Comparison of ENCODE assay signal across 29 cellular contexts in genomic region chr3:46888705-46889104, GRCh38. TPM values are rescaled to one million over a fixed set of nuclear protein-coding genes. Genes with fewer than 3 reads are reported as not detected.
"Had no signal": no experiment of that assay in that cellular context is flagged by ENCODE, and none has a peak within 500 bp of the region (broad histone marks: within the 10 kb centered on the region; RNA-seq: fewer than 3 reads in every experiment).

No MANE protein-coding gene starts in this region.

- H3K9me3 Mint-ChIP-seq: activated B cell treated with CpG ODN at 0.5 μM for 24 hours; activated CD4-positive, alpha-beta T cell treated with anti-CD3 and anti-CD28 coated beads, Interleukin-2, amount 10 ng/mL, durations not matched to agents 24 days and 14 days; activated naive CD4-positive, alpha-beta T cell treated with anti-CD3 and anti-CD28 coated beads, Interleukin-2, amount 50 U/mL, for 24 hours; activated T-cell treated with anti-CD3 and anti-CD28 coated beads, Interleukin-2, amount 50 U/mL, for 24 hours; activated T-helper 1 cell treated with anti-CD3 and anti-CD28 coated beads, Interleukin-12 subunit alpha, Interleukin-12 subunit beta, Interleukin-2, Interleukin-4 antibody, amounts not matched to agents 30 ng/mL and 10 ng/mL and 1 ng/mL, durations not matched to agents 14 hours and 24 hours and 36 hours; T-cell had no signal

- FAIRE-seq: TTC549 had no signal

- H3K4me2 ChIP-seq: KMS-11 had no signal

- H3K27ac Mint-ChIP-seq: activated B cell treated with CpG ODN at 0.5 μM for 24 hours; activated CD4-positive, alpha-beta T cell treated with anti-CD3 and anti-CD28 coated beads, Interleukin-2, amount 10 ng/mL, durations not matched to agents 24 days and 14 days; activated CD8-positive, alpha-beta memory T cell treated with anti-CD3 and anti-CD28 coated beads, Interleukin-2, amount 10 ng/mL, durations not matched to agents 7 days and 5 days; activated naive CD4-positive, alpha-beta T cell treated with anti-CD3 and anti-CD28 coated beads, Interleukin-2, amount 50 U/mL, for 24 hours; activated T-cell treated with anti-CD3 and anti-CD28 coated beads, Interleukin-2, amount 50 U/mL, for 24 hours; activated T-helper 1 cell treated with anti-CD3 and anti-CD28 coated beads, Interleukin-12 subunit alpha, Interleukin-12 subunit beta, Interleukin-2, Interleukin-4 antibody, amounts not matched to agents 30 ng/mL and 10 ng/mL and 1 ng/mL, durations not matched to agents 14 hours and 24 hours and 36 hours; T-cell had no signal

- ATAC-seq: activated CD8-positive, alpha-beta memory T cell treated with anti-CD3 and anti-CD28 coated beads, Interleukin-2, amount 10 ng/mL, durations not matched to agents 7 days and 5 days; T-cell had no signal

- H3K27ac ChIP-seq: breast epithelium, KMS-11 had no signal

- H3K9me3 ChIP-seq: breast epithelium, MG63 had no signal

- H3K4me3 Mint-ChIP-seq: activated B cell treated with CpG ODN at 0.5 μM for 24 hours; activated CD4-positive, alpha-beta T cell treated with anti-CD3 and anti-CD28 coated beads, Interleukin-2, amount 10 ng/mL, durations not matched to agents 24 days and 14 days; activated CD8-positive, alpha-beta memory T cell treated with anti-CD3 and anti-CD28 coated beads, Interleukin-2, amount 10 ng/mL, durations not matched to agents 7 days and 5 days; activated naive CD4-positive, alpha-beta T cell treated with anti-CD3 and anti-CD28 coated beads, Interleukin-2, amount 50 U/mL, for 24 hours; activated T-cell treated with anti-CD3 and anti-CD28 coated beads, Interleukin-2, amount 50 U/mL, for 24 hours; activated T-helper 1 cell treated with anti-CD3 and anti-CD28 coated beads, Interleukin-12 subunit alpha, Interleukin-12 subunit beta, Interleukin-2, Interleukin-4 antibody, amounts not matched to agents 30 ng/mL and 10 ng/mL and 1 ng/mL, durations not matched to agents 14 hours and 24 hours and 36 hours; T-cell had no signal

- DNase-seq: activated B cell treated with CpG ODN at 0.5 μM for 24 hours; activated CD4-positive, alpha-beta T cell treated with anti-CD3 and anti-CD28 coated beads for 1 hour; activated CD4-positive, alpha-beta T cell treated with anti-CD3 and anti-CD28 coated beads, Interleukin-2, amount 10 ng/mL, durations not matched to agents 24 days and 14 days; activated CD4-positive, alpha-beta T cell treated with anti-CD3 and anti-CD28 coated beads, Interleukin-2, amount 50 U/mL, for 48 hours; activated CD8-positive, alpha-beta memory T cell treated with anti-CD3 and anti-CD28 coated beads, Interleukin-2, amount 10 ng/mL, durations not matched to agents 7 days and 5 days; activated effector memory CD4-positive, alpha-beta T cell treated with Interleukin-2 at 50 U/mL for 16 hours; activated naive CD4-positive, alpha-beta T cell; activated T-cell treated with anti-CD3 and anti-CD28 coated beads, Interleukin-2, amount 50 U/mL, for 24 hours; aorta; MG63; NCI-H1105; NCI-H1436; NCI-H1694 treated with DMSO at 0.1 percent for 48 hours; NCI-H2029 treated with DMSO at 0.1 percent for 48 hours; NCI-H510A; NCI-H526 treated with DMSO at 0.1 percent for 48 hours; NCI-H82; SIG-M5; T-cell; T-helper 2 cell; T1000 had no signal

- H3K4me3 ChIP-seq: breast epithelium, MG63, SK-N-MC had no signal

- H3K4me1 Mint-ChIP-seq: activated naive CD4-positive, alpha-beta T cell treated with anti-CD3 and anti-CD28 coated beads, Interleukin-2, amount 50 U/mL, for 24 hours had no signal

- H3K9ac ChIP-seq: KMS-11 had no signal

- H3K4me1 ChIP-seq: breast epithelium had no signal

- H3K36me3 ChIP-seq: breast epithelium, MG63 had no signal

- H3K36me3 Mint-ChIP-seq: activated CD8-positive, alpha-beta memory T cell treated with anti-CD3 and anti-CD28 coated beads, Interleukin-2, amount 10 ng/mL, durations not matched to agents 7 days and 5 days; activated naive CD4-positive, alpha-beta T cell treated with anti-CD3 and anti-CD28 coated beads, Interleukin-2, amount 50 U/mL, for 24 hours; T-cell had no signal

RNA-seq across cellular contexts. Expression of gene PTH1R, which starts 11.2 kb away (rescaled TPM):
- total RNA-seq: activated B cell treated with CpG ODN at 0.5 μM for 24 hours; activated CD4-positive, alpha-beta T cell treated with anti-CD3 and anti-CD28 coated beads, Interleukin-2, amount 10 ng/mL, durations not matched to agents 24 days and 14 days; activated CD8-positive, alpha-beta memory T cell treated with anti-CD3 and anti-CD28 coated beads, Interleukin-2, amount 10 ng/mL, durations not matched to agents 7 days and 5 days; activated T-helper 1 cell treated with anti-CD3 and anti-CD28 coated beads, Interleukin-12 subunit alpha, Interleukin-12 subunit beta, Interleukin-2, Interleukin-4 antibody, amounts not matched to agents 30 ng/mL and 10 ng/mL and 1 ng/mL, durations not matched to agents 14 hours and 24 hours and 36 hours; OCI-LY7; RPMI7951 had no signal

RNA-seq across cellular contexts. Expression of gene MYL3, which starts 25.5 kb away (rescaled TPM):
- total RNA-seq: activated B cell treated with CpG ODN at 0.5 μM for 24 hours; activated CD4-positive, alpha-beta T cell treated with anti-CD3 and anti-CD28 coated beads, Interleukin-2, amount 10 ng/mL, durations not matched to agents 24 days and 14 days; activated CD8-positive, alpha-beta memory T cell treated with anti-CD3 and anti-CD28 coated beads, Interleukin-2, amount 10 ng/mL, durations not matched to agents 7 days and 5 days; activated T-helper 1 cell treated with anti-CD3 and anti-CD28 coated beads, Interleukin-12 subunit alpha, Interleukin-12 subunit beta, Interleukin-2, Interleukin-4 antibody, amounts not matched to agents 30 ng/mL and 10 ng/mL and 1 ng/mL, durations not matched to agents 14 hours and 24 hours and 36 hours; OCI-LY7; RPMI7951; T-cell had no signal
